ENCODE assay signal across 12 cellular contexts in genomic region chr11:19727246-19727645, GRCh38. TPM values are rescaled to one million over a fixed set of nuclear protein-coding genes. Genes with fewer than 3 reads are reported as not detected.
DNase-seq lines count a peak whose midpoint lies in the region; ATAC-seq and TF ChIP-seq lines count a peak whose summit lies in the region.
"Had no signal": no experiment of that assay in that cellular context is flagged by ENCODE, and none has a peak within 500 bp of the region (broad histone marks: within the 10 kb centered on the region; RNA-seq: fewer than 3 reads in every experiment).

No MANE protein-coding gene starts in this region.

- no peaks in the 10 kb centered on the region for H3F3A ChIP-seq in smooth muscle cell (ENCODE audit: low read depth)

- H2AFZ ChIP-seq in smooth muscle cell (ENCODE audit: low read depth): no peak overlapping the region
- H2AFZ ChIP-seq: PC-9 had no signal

- CTCF ChIA-PET in A673 (lab: Charles Lee): no interaction called here

- H3K27me3 ChIP-seq in A673 (replicated peaks; ENCODE audit: insufficient read depth, low read depth, low read length, poor library complexity) (no peaks in the 10 kb centered on the region), smooth muscle cell (ENCODE audit: low read depth) (no peaks in the 10 kb centered on the region)
- H3K27me3 ChIP-seq: pancreas had no signal

- no peaks in the 10 kb centered on the region for H3K79me2 ChIP-seq in smooth muscle cell (ENCODE audit: low read depth)

- H4K20me1 ChIP-seq in smooth muscle cell (ENCODE audit: low read depth): no peaks in the 10 kb centered on the region

- no peak for ATAC-seq in GM19455 (IDR thresholded peaks at IDR 0.05; ENCODE audit: unreplicated experiment)

- WGBS in smooth muscle cell (ENCODE audit: low lambda C conversion rate): 70% methylated on average over 1 of the region's 1 CpG

- no peaks in the 10 kb centered on the region for H3K9me3 ChIP-seq in A673 (ENCODE audit: low read depth, low read length, poor library complexity, severe bottlenecking)
- no peaks in the 10 kb centered on the region for H3K9me3 ChIP-seq in smooth muscle cell (replicated peaks; ENCODE audit: low read depth)
- H3K9me3 ChIP-seq: pancreas had no signal

- TF ChIP-seq CTCF in A673 (conservative IDR thresholded peaks at IDR 0.05; ENCODE audit: low read depth, low read length) (no peak), smooth muscle cell (IDR thresholded peaks at IDR 0.05; ENCODE audit: borderline replicate concordance, insufficient read depth, poor library complexity, severe bottlenecking) (no peak)

- H3K4me1 ChIP-seq in A673 (ENCODE audit: insufficient read depth, low read length, poor library complexity, severe bottlenecking) (no peaks in the 10 kb centered on the region), smooth muscle cell (ENCODE audit: low read depth) (no peaks in the 10 kb centered on the region)
- H3K4me1 ChIP-seq: pancreas had no signal

- DNase-seq in A673 (ENCODE audit: low spot score) (peak; percentile 20), H4 (ENCODE audit: low spot score) (peak; percentile 79), astrocyte of the hippocampus (ENCODE audit: low read depth, low spot score) (peak; percentile 39), kidney tubule cell (ENCODE audit: low spot score) (peak; percentile 34), NCI-H1092 treated with DMSO at 0.1 percent for 48 hours (lab: John Stamatoyannopoulos, UW) (no peak), smooth muscle cell (lab: John Stamatoyannopoulos, UW; ENCODE audit: unreplicated experiment) (no peak), UCSD-AML1 (lab: John Stamatoyannopoulos, UW; ENCODE audit: unreplicated experiment) (no peak)
- DNase-seq: activated CD4-positive, CD25-positive, alpha-beta regulatory T cell; pancreas had no signal

- H3K36me3 ChIP-seq in A673 (ENCODE audit: insufficient read depth, low read length, poor library complexity, severe bottlenecking) (no peaks in the 10 kb centered on the region), smooth muscle cell (ENCODE audit: low read depth) (no peaks in the 10 kb centered on the region)
- H3K36me3 ChIP-seq: pancreas had no signal

- no peak overlapping the region for H3K9ac ChIP-seq in smooth muscle cell (ENCODE audit: low read depth)
- H3K9ac ChIP-seq: KMS-11 had no signal

- H3K4me2 ChIP-seq in smooth muscle cell: no peak overlapping the region
- H3K4me2 ChIP-seq: KMS-11 had no signal

- POLR2A ChIA-PET in A673 (lab: Charles Lee; ENCODE audit: low non-redundant PET): no interaction called here

- H3K27ac ChIP-seq in A673 (ENCODE audit: low read depth, low read length, poor library complexity, severe bottlenecking): no peak overlapping the region
- no peak overlapping the region for H3K27ac ChIP-seq in smooth muscle cell (ENCODE audit: low read depth)
- H3K27ac ChIP-seq: KMS-11, pancreas had no signal

- intact Hi-C loops in A673 (cut with micrococcal nuclease; ENCODE audit: unreplicated experiment): no loop called here

- H3K4me3 ChIP-seq in A673 (ENCODE audit: low read depth, low read length, poor library complexity, severe bottlenecking) (no peak overlapping the region), smooth muscle cell (no peak overlapping the region)
- H3K4me3 ChIP-seq: pancreas, PC-9 had no signal

- BruUV-seq in A673 (replicated peaks; lab: Mats Ljungman, UMichigan): no TSS peak

RNA-seq across cellular contexts. Expression of gene NAV2, which starts 14.6 kb away (rescaled TPM):
- 0.07 TPM in 1 of 2 replicates, not detected in the other for total RNA-seq in A673 (2021)
- total RNA-seq in H4 (2014; rRNA removed; shearing (Covaris generic)): 0.76 and 1.8 TPM in 2 replicates
- 44.2 and 67.5 TPM in 2 replicates for total RNA-seq in smooth muscle cell
- polyA plus RNA-seq in smooth muscle cell: 14.1 and 33.2 TPM in 2 replicates

Comparison
In these comparisons a context has a peak if more than half of its experiments do, and no peak if none do; other contexts are left out.
1. DNase-seq: peak in A673 (single experiment), H4 (single experiment), astrocyte of the hippocampus (single experiment) and kidney tubule cell (single experiment); none in NCI-H1092 treated with DMSO at 0.1 percent for 48 hours (single experiment), smooth muscle cell (single experiment) and UCSD-AML1 (single experiment).
2. RNA of gene NAV2, which starts 14.6 kb away (total RNA-seq): 44.2 to 67.5 TPM in smooth muscle cell; 0.76 to 1.8 TPM in H4 and 0.07 TPM in A673; every median in the first group is over 10 times any median in the second.